In genomic region chr18:32308493-32309120, GRCh38 we compare ENCODE assay signal across 11 cellular contexts.
DNase-seq lines count a peak whose midpoint lies in the region; ATAC-seq, FAIRE-seq and TF ChIP-seq lines count a peak whose summit lies in the region.
"Had no signal": no experiment of that assay in that cellular context is flagged by ENCODE, and none has a peak within 500 bp of the region (broad histone marks: within the 10 kb centered on the region; RNA-seq: fewer than 3 reads in every experiment).

No MANE protein-coding gene starts in this region.

- TF ChIP-seq CTCF in RWPE1 (conservative IDR thresholded peaks at IDR 0.05; ENCODE audit: low read depth) = no peak
- TF ChIP-seq CTCF in fibroblast of the aortic adventitia (IDR thresholded peaks at IDR 0.05; ENCODE audit: insufficient read depth, low read length) = no peak
- TF ChIP-seq CTCF in pancreas (IDR thresholded peaks at IDR 0.05) = no peak
- TF ChIP-seq CTCF in BE2C (IDR thresholded peaks at IDR 0.05; ENCODE audit: low read depth, low read length) = no peak

- H3K9me3 ChIP-seq in pancreas (no peaks in the 10 kb centered on the region), Karpas-422 (ENCODE audit: low read length) (no peaks in the 10 kb centered on the region), BE2C (no peaks in the 10 kb centered on the region)

- intact Hi-C loops in pancreas (cut with DNase I) = loop anchor here in 1 of 3 donors (10.0 kb wide), 1 partner anchor 56 kb away; no protein-coding TSS in a partner anchor

- FAIRE-seq in pancreas (lab: Jason Lieb, UNC) = peak; percentile 26

- no peaks in the 10 kb centered on the region for H4K20me1 ChIP-seq in Karpas-422 (ENCODE audit: insufficient read depth, low read depth, low read length)

- H3K4me1 ChIP-seq in pancreas (peaks cover 0 to 6% (median 0%) of the 10 kb centered on the region in 3 donors), Karpas-422 (ENCODE audit: low read length) (no peaks in the 10 kb centered on the region), BE2C (no peaks in the 10 kb centered on the region)

- H3K36me3 ChIP-seq in pancreas (no peaks in the 10 kb centered on the region), Karpas-422 (ENCODE audit: insufficient read depth, low read length) (no peaks in the 10 kb centered on the region), BE2C (no peaks in the 10 kb centered on the region)

- H3K4me3 ChIP-seq in fibroblast of the aortic adventitia (ENCODE audit: low read depth, low read length) = no peak overlapping the region
- no peak overlapping the region for H3K4me3 ChIP-seq in pancreas
- H3K4me3 ChIP-seq in Karpas-422 (ENCODE audit: low read length) = no peak overlapping the region
- H3K4me3 ChIP-seq in BE2C (ENCODE audit: low read depth, low read length) = no peak overlapping the region

- H3K79me2 ChIP-seq in Karpas-422 (ENCODE audit: low read length) = no peaks in the 10 kb centered on the region

- peaks cover 3 to 16% (median 7%) of the 10 kb centered on the region in 5 donors for H3K27me3 Mint-ChIP-seq in naive thymus-derived CD8-positive, alpha-beta T cell
- H3K27me3 Mint-ChIP-seq: IgD-negative memory B cell had no signal

- H3K27me3 ChIP-seq in pancreas = no peaks in the 10 kb centered on the region
- H3K27me3 ChIP-seq in Karpas-422 (ENCODE audit: low read length) = no peaks in the 10 kb centered on the region
- no peaks in the 10 kb centered on the region for H3K27me3 ChIP-seq in BE2C

- H3K27ac Mint-ChIP-seq in naive thymus-derived CD8-positive, alpha-beta T cell = no peak overlapping the region
- H3K27ac Mint-ChIP-seq: IgD-negative memory B cell had no signal

- H3K9me2 ChIP-seq in Karpas-422 (replicated peaks; ENCODE audit: insufficient read depth, low read length) = no peaks in the 10 kb centered on the region

- CTCF ChIA-PET in RWPE1 (lab: Yijun Ruan, JAX) = no interaction called here

- peak overlapping the region; percentile 66 for H3K27ac ChIP-seq in RWPE1
- H3K27ac ChIP-seq in pancreas = no peak overlapping the region
- no peak overlapping the region for H3K27ac ChIP-seq in Karpas-422 (ENCODE audit: low read length)

- no peaks in the 10 kb centered on the region for H3K36me3 Mint-ChIP-seq in naive thymus-derived CD8-positive, alpha-beta T cell
- H3K36me3 Mint-ChIP-seq: IgD-negative memory B cell had no signal

- no peaks in the 10 kb centered on the region for H3K9me3 Mint-ChIP-seq in naive thymus-derived CD8-positive, alpha-beta T cell
- H3K9me3 Mint-ChIP-seq: IgD-negative memory B cell had no signal

- POLR2A ChIA-PET in RWPE1 (lab: Yijun Ruan, JAX; ENCODE audit: low non-redundant PET) = no interaction called here
- POLR2A ChIA-PET in naive thymus-derived CD8-positive, alpha-beta T cell (lab: Charles Lee) = no interaction called here

- no peak overlapping the region for H3K4me3 Mint-ChIP-seq in naive thymus-derived CD8-positive, alpha-beta T cell
- H3K4me3 Mint-ChIP-seq: IgD-negative memory B cell had no signal

- peak in 3 of 4 donors; percentile 57 to 74 (median 71) for ATAC-seq in pancreas
- ATAC-seq in naive thymus-derived CD8-positive, alpha-beta T cell = no peak

- 69 to 77% methylated on average over 3 of the region's 3 CpGs for WGBS in pancreas, 2 donors

- H3K4me1 Mint-ChIP-seq in naive thymus-derived CD8-positive, alpha-beta T cell = no peaks in the 10 kb centered on the region

- no peak overlapping the region for H2AFZ ChIP-seq in Karpas-422 (ENCODE audit: low read length)

- DNase-seq in EH (ENCODE audit: low read depth) (peak; percentile 54), RWPE1 (ENCODE audit: low spot score) (peak; percentile 60), fibroblast of the aortic adventitia (ENCODE audit: low read depth) (peak; percentile 92), pancreas (no peak), Karpas-422 (no peak), BE2C (no peak)
- no peak for DNase-seq in stimulated activated CD8-positive, alpha-beta memory T cell treated with anti-CD3 and anti-CD28 coated beads, Interleukin-4, amount 100 ng/mL, for 48 hours
- no peak for DNase-seq in naive thymus-derived CD8-positive, alpha-beta T cell
- DNase-seq: SHP77; stimulated activated CD4-positive, alpha-beta T cell treated with anti-CD3 and anti-CD28 coated beads, Interleukin-15, amount 100 ng/mL, for 24 hours had no signal

- no peak overlapping the region for H3K4me2 ChIP-seq in Karpas-422 (ENCODE audit: low read depth, low read length, poor library complexity, severe bottlenecking)

- H3K9ac ChIP-seq in Karpas-422 (ENCODE audit: low read length) = no peak overlapping the region

Comparison
In these comparisons a context has a peak if more than half of its experiments do, and no peak if none do; other contexts are left out.
1. DNase-seq: peak in EH (single experiment), RWPE1 (single experiment) and fibroblast of the aortic adventitia (single experiment); none in pancreas (0 of 6), stimulated activated CD8-positive, alpha-beta memory T cell treated with anti-CD3 and anti-CD28 coated beads, Interleukin-4, amount 100 ng/mL, for 48 hours (single experiment), naive thymus-derived CD8-positive, alpha-beta T cell (0 of 10), Karpas-422 (single experiment) and BE2C (single experiment).
2. ATAC-seq: peak in pancreas (3 of 4); none in naive thymus-derived CD8-positive, alpha-beta T cell (0 of 2).